ENCODE assay signal across 11 cellular contexts in genomic region chr2:150484006-150484405, GRCh38. TPM values are rescaled to one million over a fixed set of nuclear protein-coding genes. Genes with fewer than 3 reads are reported as not detected.
DNase-seq lines count a peak whose midpoint lies in the region; ATAC-seq and TF ChIP-seq lines count a peak whose summit lies in the region.
"Had no signal": no experiment of that assay in that cellular context is flagged by ENCODE, and none has a peak within 500 bp of the region (broad histone marks: within the 10 kb centered on the region; RNA-seq: fewer than 3 reads in every experiment).

No MANE protein-coding gene starts in this region.

- no peak for ATAC-seq in right lobe of liver

- no peaks in the 10 kb centered on the region for H3K27me3 ChIP-seq in breast epithelium
- no peaks in the 10 kb centered on the region for H3K27me3 ChIP-seq in right lobe of liver
- H3K27me3 ChIP-seq in transverse colon, result no peaks in the 10 kb centered on the region

- in situ Hi-C loops in transverse colon (cut with MboI; ENCODE audit: low pct_ligation_motif_present in 1 of 4, low pct_unique_long_range_greater_than_20kb in 1 of 4, low sequenced_read_pairs in 3 of 4) (loop anchor here in 3 of 4 donors (10.0 to 25.0 kb wide), 4 partner anchors 297 to 897 kb away; partner anchors contain the start of gene MMADHC (in 1 of the 3)), GM13976 (cut with MboI; ENCODE audit: low sequenced_read_pairs, unreplicated experiment) (loop anchor here (10.0 kb wide), 1 partner anchor 889 kb away; no protein-coding TSS in a partner anchor)

- no peak for TF ChIP-seq EP300 in transverse colon (IDR thresholded peaks at IDR 0.05; ENCODE audit: low read depth)

- H3K36me3 ChIP-seq in breast epithelium (no peaks in the 10 kb centered on the region), right lobe of liver (peaks cover 0 to 15% (median 0%) of the 10 kb centered on the region in 4 donors), transverse colon (peaks cover 0 to 3% (median 0%) of the 10 kb centered on the region in 4 donors)

- DNase-seq in DMS79 treated with DMSO at 0.1 percent for 48 hours (lab: John Stamatoyannopoulos, UW), result peak; percentile 27
- no peak for DNase-seq in DMS79 (lab: John Stamatoyannopoulos, UW)
- DNase-seq in breast epithelium (ENCODE audit: low spot score in 2 of 2), result no peak
- no peak for DNase-seq in right lobe of liver
- DNase-seq in transverse colon, result no peak
- no peak for DNase-seq in NCI-H226
- no peak for DNase-seq in GM13976 (ENCODE audit: low spot score)
- DNase-seq in LoVo (ENCODE audit: low spot score), result no peak
- DNase-seq: activated gamma-delta T cell treated with Interleukin-2 at 50 U/mL for 16 hours; stimulated activated CD4-positive, alpha-beta T cell treated with anti-CD3 and anti-CD28 coated beads, Interleukin-12 subunit alpha, Interleukin-12 subunit beta, amount 100 ng/mL, for 4 hours had no signal

- peaks cover 4 to 14% of the 10 kb centered on the region in 2 donors for H3K4me1 ChIP-seq in breast epithelium
- peaks cover 0 to 47% (median 19%) of the 10 kb centered on the region in 4 donors for H3K4me1 ChIP-seq in right lobe of liver
- H3K4me1 ChIP-seq in transverse colon, result peaks cover 13 to 61% (median 40%) of the 10 kb centered on the region in 4 donors

- TF ChIP-seq POLR2A in breast epithelium (IDR thresholded peaks at IDR 0.05), result no peak
- TF ChIP-seq POLR2A in right lobe of liver (IDR thresholded peaks at IDR 0.05), result peak; percentile 15
- TF ChIP-seq POLR2A in transverse colon (IDR thresholded peaks at IDR 0.05), result no peak

- WGBS in right lobe of liver (ENCODE audit: insufficient coverage, low coverage, low lambda C conversion rate, missing lambda C conversion rate), result 29% methylated on average over 3 of the region's 3 CpGs
- 25 to 44% methylated on average over 3 of the region's 3 CpGs for WGBS in transverse colon (ENCODE audit: low coverage in 1 of 2), 2 donors

- H3K4me3 ChIP-seq in breast epithelium (peak overlapping the region; percentile 68 to 93 (median 82)), right lobe of liver (peak overlapping the region; percentile 2 to 85 (median 65)), transverse colon (peak overlapping the region in 3 of 4 donors; percentile 58 to 75 (median 66))

- H3K9me3 ChIP-seq in breast epithelium (no peaks in the 10 kb centered on the region), right lobe of liver (no peaks in the 10 kb centered on the region), transverse colon (no peaks in the 10 kb centered on the region)

- peak overlapping the region; percentile 98 for H3K27ac ChIP-seq in breast epithelium
- peak overlapping the region; percentile 88 to 97 (median 95) for H3K27ac ChIP-seq in right lobe of liver
- H3K27ac ChIP-seq in transverse colon, result peak overlapping the region; percentile 93 to 96 (median 96)
- H3K27ac ChIP-seq: 22Rv1 had no signal

- TF ChIP-seq CTCF in breast epithelium (IDR thresholded peaks at IDR 0.05) (no peak), right lobe of liver (IDR thresholded peaks at IDR 0.05) (no peak), transverse colon (IDR thresholded peaks at IDR 0.05) (no peak), GM13976 (IDR thresholded peaks at IDR 0.05; ENCODE audit: borderline replicate concordance, control extremely low read depth, extremely low read depth, insufficient read depth, missing control alignments) (no peak)

- intact Hi-C loops in breast epithelium (cut with DNase I; ENCODE audit: low total_unique reads), result no loop called here
- intact Hi-C loops in right lobe of liver (cut with DNase I), result no loop called here
- intact Hi-C loops in transverse colon (cut with DNase I; ENCODE audit: low total_unique reads), result no loop called here

RNA-seq across cellular contexts. Expression of gene RND3, which starts 3.5 kb away (rescaled TPM):
- total RNA-seq in breast epithelium, result 100 to 1,000 TPM in 1 of 3 donors, 10 to 100 TPM in 2; 89.1 to 105 (median 98.0) TPM
- 10 to 100 TPM; 20.0 to 70.5 (median 36.8) TPM for total RNA-seq in right lobe of liver
- total RNA-seq in transverse colon, result 10 to 100 TPM; 16.5 to 54.6 (median 46.1) TPM
